8 cellular contexts compared by ENCODE assay signal in the genomic region with DNA sequence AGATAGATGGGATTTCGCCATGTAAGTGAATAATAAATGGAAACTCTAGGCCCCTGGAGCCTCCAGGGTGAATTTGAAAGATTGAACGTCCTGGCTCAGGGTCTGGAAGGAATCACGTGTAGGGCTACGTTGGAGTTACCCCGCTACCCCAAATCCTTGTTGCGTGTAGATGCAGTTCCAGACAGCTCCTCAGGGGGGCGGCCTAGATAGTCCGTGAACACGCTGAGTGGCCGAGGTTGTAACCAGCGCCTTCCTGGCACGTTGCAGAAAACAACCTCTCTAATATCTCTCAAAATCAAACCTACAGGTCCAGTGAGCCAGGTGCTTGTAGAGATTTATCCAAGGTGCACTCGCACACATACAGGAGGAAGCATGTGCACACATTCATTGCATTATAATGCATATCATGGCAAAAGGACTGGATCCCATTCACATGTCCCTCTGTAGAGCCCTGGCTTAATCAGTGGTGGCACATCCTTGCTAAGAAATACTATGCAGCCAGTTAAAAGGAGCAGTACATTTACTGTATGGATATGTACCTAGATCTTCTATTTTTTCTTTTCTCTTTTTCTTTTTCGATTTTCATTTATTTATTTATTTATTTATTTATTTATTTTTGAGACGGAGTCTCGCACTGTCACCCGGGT. TPM values are rescaled to one million over a fixed set of nuclear protein-coding genes. Genes with fewer than 3 reads are reported as not detected.
DNase-seq lines count a peak whose midpoint lies in the region; ATAC-seq and TF ChIP-seq lines count a peak whose summit lies in the region.

No MANE protein-coding gene starts in this region.

- H4K20me1 ChIP-seq in OCI-LY7 (ENCODE audit: insufficient read depth, low read length) (no peaks in the 10 kb centered on the region), fibroblast of lung (ENCODE audit: control insufficient read depth, extremely low read depth, insufficient read depth, low read length) (no peaks in the 10 kb centered on the region)

- H3K4me1 ChIP-seq in OCI-LY7 (ENCODE audit: insufficient read depth, low read length, poor library complexity, severe bottlenecking) (peaks cover 20% of the 10 kb centered on the region), fibroblast of lung (ENCODE audit: control insufficient read depth, extremely low read depth, insufficient read depth, low read length) (peaks cover 2% of the 10 kb centered on the region), neutrophil (ENCODE audit: control insufficient read depth in 1 of 2, insufficient read depth in 1 of 2, low read depth in 1 of 2, low read length in 1 of 2) (peaks cover 17 to 25% of the 10 kb centered on the region in 2 experiments), suprapubic skin (peaks cover 31% of the 10 kb centered on the region)

- TF ChIP-seq CTCF in OCI-LY7 (conservative IDR thresholded peaks at IDR 0.05; ENCODE audit: low read length) (peak; percentile 88), fibroblast of lung (conservative IDR thresholded peaks at IDR 0.05 in 1 of 2, IDR thresholded peaks at IDR 0.05 in 1 of 2; ENCODE audit: low read depth in 1 of 2, low read length in 2 of 2) (peak; percentile 79 to 84), neutrophil (IDR thresholded peaks at IDR 0.05) (peak; percentile 89), suprapubic skin (IDR thresholded peaks at IDR 0.05) (peak; percentile 76 to 83)

- no peak for TF ChIP-seq POLR2A in suprapubic skin (IDR thresholded peaks at IDR 0.05)

- no peak for TF ChIP-seq EP300 in suprapubic skin (IDR thresholded peaks at IDR 0.05)

- H3K27me3 ChIP-seq in fibroblast of lung (ENCODE audit: control insufficient read depth, insufficient read depth, low read length), result no peaks in the 10 kb centered on the region
- H3K27me3 ChIP-seq in neutrophil, result no peaks in the 10 kb centered on the region
- H3K27me3 ChIP-seq in suprapubic skin, result peaks cover 12% of the 10 kb centered on the region

- H3K4me3 ChIP-seq in OCI-LY7 (ENCODE audit: low read depth, low read length, poor library complexity, severe bottlenecking), result no peak overlapping the region
- H3K4me3 ChIP-seq in fibroblast of lung (replicated peaks in 1 of 4; ENCODE audit: control extremely low read depth in 1 of 4, insufficient read depth in 1 of 4, low read depth in 3 of 4, low read length in 4 of 4), result no peak overlapping the region
- no peak overlapping the region for H3K4me3 ChIP-seq in neutrophil (ENCODE audit: low read depth in 1 of 2, low read length in 1 of 2)
- no peak overlapping the region for H3K4me3 ChIP-seq in suprapubic skin

- CTCF ChIA-PET in OCI-LY7 (lab: Charles Lee; ENCODE audit: unreplicated experiment), result no interaction called here

- H3K36me3 ChIP-seq in OCI-LY7 (ENCODE audit: insufficient read depth, low read length) (peaks cover 5% of the 10 kb centered on the region; the same call in 1 of the 2 replicates), fibroblast of lung (ENCODE audit: control insufficient read depth, insufficient read depth, low read length) (no peaks in the 10 kb centered on the region), neutrophil (no peaks in the 10 kb centered on the region), suprapubic skin (no peaks in the 10 kb centered on the region)

- DNase-seq in NCI-H524 (lab: John Stamatoyannopoulos, UW) (peak; percentile 47 to 70), NCI-H524 treated with DMSO at 0.1 percent for 48 hours (lab: John Stamatoyannopoulos, UW) (no peak), OCI-LY7 (ENCODE audit: low spot score) (peak; percentile 81), activated T-cell treated with anti-CD3 and anti-CD28 coated beads for 24 hours (ENCODE audit: low read depth) (peak; percentile 77), fibroblast of lung (ENCODE audit: low read depth in 2 of 2) (peak; percentile 35 to 64), suprapubic skin (ENCODE audit: low spot score in 2 of 2) (peak; percentile 83 to 91)

- H3K9me2 ChIP-seq in OCI-LY7 (ENCODE audit: insufficient read depth, low read length), result no peaks in the 10 kb centered on the region

- H3K4me2 ChIP-seq in OCI-LY7 (ENCODE audit: low read length) (no peak overlapping the region), fibroblast of lung (ENCODE audit: extremely low read depth, insufficient read depth, low read length) (no peak overlapping the region)

- ATAC-seq in GM18867 (IDR thresholded peaks at IDR 0.05; ENCODE audit: unreplicated experiment), result no peak

- H2AFZ ChIP-seq in OCI-LY7 (ENCODE audit: low read length), result no peak overlapping the region
- H2AFZ ChIP-seq in fibroblast of lung (ENCODE audit: low read length), result no peak overlapping the region

- H3K9me3 ChIP-seq in OCI-LY7 (ENCODE audit: low read length) (no peaks in the 10 kb centered on the region), fibroblast of lung (ENCODE audit: control insufficient read depth, insufficient read depth, low read depth, low read length) (no peaks in the 10 kb centered on the region), neutrophil (no peaks in the 10 kb centered on the region), suprapubic skin (no peaks in the 10 kb centered on the region)

- intact Hi-C loops in OCI-LY7 (cut with micrococcal nuclease; ENCODE audit: unreplicated experiment), result no loop called here

- H3K79me2 ChIP-seq in OCI-LY7 (ENCODE audit: insufficient read depth, low read depth, low read length) (peaks cover 18% of the 10 kb centered on the region), fibroblast of lung (ENCODE audit: control insufficient read depth, insufficient read depth, low read length) (peaks cover 15% of the 10 kb centered on the region)

- no peak overlapping the region for H3K9ac ChIP-seq in fibroblast of lung (ENCODE audit: insufficient read depth, low read length)

- H3K27ac ChIP-seq in OCI-LY7 (ENCODE audit: low read depth, low read length, poor library complexity, severe bottlenecking) (no peak overlapping the region), fibroblast of lung (ENCODE audit: insufficient read depth, low read length) (no peak overlapping the region), neutrophil (no peak overlapping the region), suprapubic skin (no peak overlapping the region)

- POLR2A ChIA-PET in OCI-LY7 (lab: Charles Lee), result interaction anchor here (0.7 to 1.0 kb wide), 3 partner anchors 20 to 61 kb away, joined by 3 to 5 read pairs (median 4); no protein-coding TSS in a partner anchor

- no TSS peak for BruUV-seq in OCI-LY7 (replicated peaks; lab: Mats Ljungman, UMichigan)

- 28% methylated on average over 17 of the region's 17 CpGs for whole genome bisulfite sequencing in suprapubic skin

RNA-seq across cellular contexts. Expression of gene KEAP1, which starts 2.5 kb away (rescaled TPM):
- 65.9 and 68.9 TPM in 2 replicates for total RNA-seq in OCI-LY7 (2014; rRNA removed; shearing (Covaris generic))
- total RNA-seq in OCI-LY7 (2022) (64.9 and 93.5 TPM in 2 replicates), fibroblast of lung (81.7 and 103 TPM in 2 replicates), suprapubic skin (10 to 100 TPM; 44.3 to 75.8 (median 69.9) TPM)
- polyA plus RNA-seq in fibroblast of lung, result 36.1 and 51.3 TPM in 2 replicates
- 53.7 and 78.4 TPM in 2 replicates for polyA plus RNA-seq in fibroblast of lung (2012)
- polyA minus RNA-seq in fibroblast of lung (ENCODE audit: low replicate concordance), result 237 and 316 TPM in 2 replicates

RNA-seq across cellular contexts. Expression of gene S1PR5, which starts 11.5 kb away (rescaled TPM):
- total RNA-seq in OCI-LY7 (2014; rRNA removed; shearing (Covaris generic)), result not detected in 2 replicates
- total RNA-seq in OCI-LY7 (2022) (not detected in 2 replicates), fibroblast of lung (under 0.01 TPM in 1 of 2 replicates, not detected in the other), suprapubic skin (10 to 100 TPM; 19.2 to 63.8 (median 26.8) TPM)
- 0.02 and 0.19 TPM in 2 replicates for polyA plus RNA-seq in fibroblast of lung
- 0.15 TPM in 1 of 2 replicates, not detected in the other for polyA plus RNA-seq in fibroblast of lung (2012)
- polyA minus RNA-seq in fibroblast of lung (ENCODE audit: low replicate concordance), result not detected in 2 replicates

RNA-seq across cellular contexts. Expression of gene ATG4D, which starts 38.0 kb away (rescaled TPM):
- 21.1 and 29.6 TPM in 2 replicates for total RNA-seq in OCI-LY7 (2014; rRNA removed; shearing (Covaris generic))
- total RNA-seq in OCI-LY7 (2022), result 46.8 and 48.2 TPM in 2 replicates
- total RNA-seq in fibroblast of lung, result 13.4 and 14.9 TPM in 2 replicates
- polyA plus RNA-seq in fibroblast of lung, result 7.2 and 12.8 TPM in 2 replicates
- 12.5 and 19.3 TPM in 2 replicates for polyA plus RNA-seq in fibroblast of lung (2012)
- 22.8 and 39.0 TPM in 2 replicates for polyA minus RNA-seq in fibroblast of lung (ENCODE audit: low replicate concordance)
- 10 to 100 TPM; 52.2 to 80.8 (median 63.6) TPM for total RNA-seq in suprapubic skin

Comparison
In these comparisons a context has a peak if more than half of its experiments do, and no peak if none do; other contexts are left out.
1. RNA of gene S1PR5, which starts 11.5 kb away (total RNA-seq): 19.2 to 63.8 TPM in suprapubic skin; not detected in OCI-LY7 and under 0.01 TPM in fibroblast of lung; every median in the first group is over 10 times any median in the second.
2. Peak in every context shown above with its lines, with median percentiles within 50 percentile points of each other: CTCF ChIP-seq.